In genomic region chr12:72380441-72380840, GRCh38 we compare ENCODE assay signal across 27 cellular contexts.
"Had no signal": no experiment of that assay in that cellular context is flagged by ENCODE, and none has a peak within 500 bp of the region (broad histone marks: within the 10 kb centered on the region; RNA-seq: fewer than 3 reads in every experiment).

No MANE protein-coding gene starts in this region.

- H3K4me3 Mint-ChIP-seq: stimulated activated effector memory CD8-positive, alpha-beta T cell treated with anti-CD3 and anti-CD28 coated beads, Interleukin-12 subunit alpha, Interleukin-12 subunit beta, amount 100 ng/mL, for 72 hours; stimulated activated memory B cell treated with anti-CD40 and anti-IgM and Interleukin-4, amounts not matched to agents 10 μg/mL and 1 μg/mL and 100 μg/mL, for 72 hours; stimulated activated naive B cell treated with anti-CD40 and anti-IgM and Interleukin-4, amounts not matched to agents 10 μg/mL and 1 μg/mL and 100 μg/mL, for 72 hours; stimulated activated naive CD8-positive, alpha-beta T cell treated with anti-CD3 and anti-CD28 coated beads, Interleukin-15, amount 100 ng/mL, for 72 hours; stimulated activated naive CD8-positive, alpha-beta T cell treated with anti-CD3 and anti-CD28 coated beads, Interleukin-15, Interleukin-2, amounts not matched to agents 100 ng/mL and 50 ng/mL, for 24 hours; type B pancreatic cell had no signal

- H3K9me3 Mint-ChIP-seq: type B pancreatic cell had no signal

- ATAC-seq: stimulated activated effector memory CD8-positive, alpha-beta T cell treated with anti-CD3 and anti-CD28 coated beads, Interleukin-12 subunit alpha, Interleukin-12 subunit beta, amount 100 ng/mL, for 72 hours; stimulated activated memory B cell treated with anti-CD40 and anti-IgM and Interleukin-4, amounts not matched to agents 10 μg/mL and 1 μg/mL and 100 μg/mL, for 72 hours; stimulated activated naive B cell treated with anti-CD40 and anti-IgM and Interleukin-4, amounts not matched to agents 10 μg/mL and 1 μg/mL and 100 μg/mL, for 72 hours; stimulated activated naive CD8-positive, alpha-beta T cell treated with anti-CD3 and anti-CD28 coated beads, Interleukin-15, amount 100 ng/mL, for 72 hours; stimulated activated naive CD8-positive, alpha-beta T cell treated with anti-CD3 and anti-CD28 coated beads, Interleukin-15, Interleukin-2, amounts not matched to agents 100 U/mL and 50 U/mL, for 24 hours; upper lobe of right lung had no signal

- DNase-seq: stimulated activated CD4-positive, alpha-beta T cell treated with anti-CD3 and anti-CD28 coated beads, Interleukin-2, amount 100 ng/mL, for 48 hours; stimulated activated CD4-positive, alpha-beta T cell treated with anti-CD3 and anti-CD28 coated beads, Interleukin-4, amount 100 ng/mL, for 1 hour; stimulated activated CD4-positive, alpha-beta T cell treated with anti-CD3 and anti-CD28 coated beads, Interleukin-4, amount 100 ng/mL, for 24 hours; stimulated activated CD4-positive, alpha-beta T cell treated with anti-CD3 and anti-CD28 coated beads, Interleukin-4, amount 100 ng/mL, for 4 hours; stimulated activated CD8-positive, alpha-beta memory T cell treated with anti-CD3 and anti-CD28 coated beads, Interleukin-4, amount 100 ng/mL, for 48 hours; stimulated activated naive B cell treated with anti-CD40 and anti-IgM and Interleukin-4, amounts not matched to agents 10 μg/mL and 1 μg/mL and 100 μg/mL, for 72 hours; stimulated activated naive CD4-positive, alpha-beta T cell; stimulated activated naive CD4-positive, alpha-beta T cell treated with Interleukin-2 at 50 U/mL for 16 hours; stimulated activated naive CD8-positive, alpha-beta T cell treated with anti-CD3 and anti-CD28 coated beads, Interleukin-15, amount 100 ng/mL, for 72 hours; stimulated activated naive CD8-positive, alpha-beta T cell treated with anti-CD3 and anti-CD28 coated beads, Interleukin-15, Interleukin-2, amounts not matched to agents 100 U/mL and 50 U/mL, for 24 hours; stomach; substantia nigra; testis; thyroid gland; tibial artery; transverse colon; upper lobe of left lung; upper lobe of right lung; uterus had no signal

- H3K36me3 Mint-ChIP-seq: stimulated activated effector memory CD8-positive, alpha-beta T cell treated with anti-CD3 and anti-CD28 coated beads, Interleukin-12 subunit alpha, Interleukin-12 subunit beta, amount 100 ng/mL, for 72 hours; stimulated activated memory B cell treated with anti-CD40 and anti-IgM and Interleukin-4, amounts not matched to agents 10 μg/mL and 1 μg/mL and 100 μg/mL, for 72 hours; stimulated activated naive B cell treated with anti-CD40 and anti-IgM and Interleukin-4, amounts not matched to agents 10 μg/mL and 1 μg/mL and 100 μg/mL, for 72 hours; type B pancreatic cell had no signal

- H3K4me3 ChIP-seq: stomach, suprapubic skin, testis, thoracic aorta, thyroid gland, tibial artery, tibial nerve, transverse colon, upper lobe of left lung, upper lobe of right lung, uterus, vagina had no signal

- H3K27ac ChIP-seq: stomach, suprapubic skin, testis, thoracic aorta, thyroid gland, tibial artery, tibial nerve, transverse colon, upper lobe of left lung, upper lobe of right lung, uterus, vagina had no signal

- H3K27me3 Mint-ChIP-seq: stimulated activated memory B cell treated with anti-CD40 and anti-IgM and Interleukin-4, amounts not matched to agents 10 μg/mL and 1 μg/mL and 100 μg/mL, for 72 hours; stimulated activated naive B cell treated with anti-CD40 and anti-IgM and Interleukin-4, amounts not matched to agents 10 μg/mL and 1 μg/mL and 100 μg/mL, for 72 hours; stimulated activated naive CD8-positive, alpha-beta T cell treated with anti-CD3 and anti-CD28 coated beads, Interleukin-15, amount 100 ng/mL, for 72 hours; stimulated activated naive CD8-positive, alpha-beta T cell treated with anti-CD3 and anti-CD28 coated beads, Interleukin-15, Interleukin-2, amounts not matched to agents 100 ng/mL and 50 ng/mL, for 24 hours had no signal

- H3K4me1 ChIP-seq: stomach, suprapubic skin, testis, thyroid gland, tibial artery, tibial nerve, transverse colon, upper lobe of left lung, upper lobe of right lung, uterus, vagina had no signal

- H3K4me1 Mint-ChIP-seq: stimulated activated effector memory CD8-positive, alpha-beta T cell treated with anti-CD3 and anti-CD28 coated beads, Interleukin-12 subunit alpha, Interleukin-12 subunit beta, amount 100 ng/mL, for 72 hours; stimulated activated memory B cell treated with anti-CD40 and anti-IgM and Interleukin-4, amounts not matched to agents 10 μg/mL and 1 μg/mL and 100 μg/mL, for 72 hours; stimulated activated naive B cell treated with anti-CD40 and anti-IgM and Interleukin-4, amounts not matched to agents 10 μg/mL and 1 μg/mL and 100 μg/mL, for 72 hours; stimulated activated naive CD8-positive, alpha-beta T cell treated with anti-CD3 and anti-CD28 coated beads, Interleukin-15, amount 100 ng/mL, for 72 hours had no signal

- H3K27ac Mint-ChIP-seq: stimulated activated effector memory CD8-positive, alpha-beta T cell treated with anti-CD3 and anti-CD28 coated beads, Interleukin-12 subunit alpha, Interleukin-12 subunit beta, amount 100 ng/mL, for 72 hours; stimulated activated memory B cell treated with anti-CD40 and anti-IgM and Interleukin-4, amounts not matched to agents 10 μg/mL and 1 μg/mL and 100 μg/mL, for 72 hours; stimulated activated naive B cell treated with anti-CD40 and anti-IgM and Interleukin-4, amounts not matched to agents 10 μg/mL and 1 μg/mL and 100 μg/mL, for 72 hours; stimulated activated naive CD8-positive, alpha-beta T cell treated with anti-CD3 and anti-CD28 coated beads, Interleukin-15, amount 100 ng/mL, for 72 hours; stimulated activated naive CD8-positive, alpha-beta T cell treated with anti-CD3 and anti-CD28 coated beads, Interleukin-15, Interleukin-2, amounts not matched to agents 100 ng/mL and 50 ng/mL, for 24 hours; type B pancreatic cell had no signal

- H3K36me3 ChIP-seq: stomach, suprapubic skin, thoracic aorta, thyroid gland, tibial artery, tibial nerve, transverse colon, upper lobe of left lung, upper lobe of right lung, uterus, vagina had no signal

- H3K9me3 ChIP-seq: stomach, suprapubic skin, testis, thoracic aorta, thyroid gland, tibial artery, tibial nerve, transverse colon, upper lobe of left lung, upper lobe of right lung, uterus, vagina had no signal

- H3K27me3 ChIP-seq: stomach, suprapubic skin, testis, thyroid gland, tibial artery, tibial nerve, transverse colon, upper lobe of left lung, upper lobe of right lung, uterus, vagina had no signal
